In genomic region chr17:4950075-4950756, GRCh38 we compare ENCODE assay signal across 1 cellular context.
TF ChIP-seq lines count a peak whose summit lies in the region.

No MANE protein-coding gene starts in this region.

TF ChIP-seq in HepG2, 621 proteins besides CTCF, POLR2A, EP300 and RAD21 (continued from another document and continues in another):
- TF ChIP-seq ZBTB37 (CRISPR knock-in tag; IDR thresholded peaks at IDR 0.05): peak; percentile 55; the same call in 1 of the 2 replicates
- TF ChIP-seq MEF2D (CRISPR knock-in tag; IDR thresholded peaks at IDR 0.05): 0 out of 2 replicates have a peak, but pooled peaks have one; percentile 52
- 0 out of 2 replicates have a peak, but pooled peaks have one; percentile 49 for TF ChIP-seq ZNF20 (CRISPR knock-in tag; IDR thresholded peaks at IDR 0.05)
- TF ChIP-seq POGK (CRISPR knock-in tag; conservative IDR thresholded peaks at IDR 0.05): no peak; the same call in 1 of the 2 replicates
- peak; percentile 73; the same call in 1 of the 2 replicates for TF ChIP-seq MTF2 (CRISPR knock-in tag; IDR thresholded peaks at IDR 0.05; ENCODE audit: borderline replicate concordance)
- 0 out of 2 replicates have a peak, but pooled peaks have one; percentile 5 for TF ChIP-seq KMT2B (CRISPR knock-in tag; IDR thresholded peaks at IDR 0.05)
- 0 out of 2 replicates have a peak, but pooled peaks have one; percentile 3 for TF ChIP-seq ISX (CRISPR knock-in tag; conservative IDR thresholded peaks at IDR 0.05)
- no peak for TF ChIP-seq ZFP41 (CRISPR knock-in tag; IDR thresholded peaks at IDR 0.05; ENCODE audit: borderline replicate concordance)
- peak; percentile 51; the same call in 1 of the 2 replicates for TF ChIP-seq HIVEP1 (CRISPR knock-in tag; IDR thresholded peaks at IDR 0.05)
- no peak for TF ChIP-seq PBX3 (CRISPR knock-in tag; IDR thresholded peaks at IDR 0.05; ENCODE audit: borderline replicate concordance)
- TF ChIP-seq ZSCAN20 (CRISPR knock-in tag; IDR thresholded peaks at IDR 0.05; ENCODE audit: borderline replicate concordance): peak; percentile 48; the same call in 1 of the 2 replicates
- no peak for TF ChIP-seq THAP7 (CRISPR knock-in tag; IDR thresholded peaks at IDR 0.05)
- peak; percentile 63; the same call in 1 of the 2 replicates for TF ChIP-seq ZBTB7A (CRISPR knock-in tag; IDR thresholded peaks at IDR 0.05)
- peak; percentile 69; the same call in 1 of the 2 replicates for TF ChIP-seq ZNF317 (CRISPR knock-in tag; IDR thresholded peaks at IDR 0.05)
- no peak for TF ChIP-seq CREBL2 (CRISPR knock-in tag; IDR thresholded peaks at IDR 0.05; ENCODE audit: borderline replicate concordance)
- TF ChIP-seq ZNF644 (CRISPR knock-in tag; IDR thresholded peaks at IDR 0.05; ENCODE audit: low read depth): no peak
- TF ChIP-seq MYPOP (CRISPR knock-in tag; IDR thresholded peaks at IDR 0.05): peak; percentile 15; the same call in 1 of the 2 replicates
- TF ChIP-seq ZNF232 (CRISPR knock-in tag; IDR thresholded peaks at IDR 0.05; ENCODE audit: borderline replicate concordance): 0 out of 2 replicates have a peak, but pooled peaks have one; percentile 6
- TF ChIP-seq ZNF230 (CRISPR knock-in tag; IDR thresholded peaks at IDR 0.05): no peak
- TF ChIP-seq SKI (IDR thresholded peaks at IDR 0.05; ENCODE audit: partially characterized antibody): peak; percentile 24
- no peak for TF ChIP-seq ZNF121 (CRISPR knock-in tag; IDR thresholded peaks at IDR 0.05)
- 0 out of 2 replicates have a peak, but pooled peaks have one; percentile 52 for TF ChIP-seq IKZF5 (CRISPR knock-in tag; IDR thresholded peaks at IDR 0.05)
- no peak; the same call in 1 of the 2 replicates for TF ChIP-seq ZFP91 (CRISPR knock-in tag; IDR thresholded peaks at IDR 0.05; ENCODE audit: borderline replicate concordance)
- 0 out of 2 replicates have a peak, but pooled peaks have one; percentile 16 for TF ChIP-seq ZBTB10 (CRISPR knock-in tag; IDR thresholded peaks at IDR 0.05; ENCODE audit: borderline replicate concordance)
- no peak for TF ChIP-seq STAT6 (CRISPR knock-in tag; IDR thresholded peaks at IDR 0.05; ENCODE audit: borderline replicate concordance)
- TF ChIP-seq JUNB (CRISPR knock-in tag; IDR thresholded peaks at IDR 0.05; ENCODE audit: borderline replicate concordance): no peak
- TF ChIP-seq ZNF605 (CRISPR knock-in tag; IDR thresholded peaks at IDR 0.05): peak; percentile 31; the same call in 1 of the 2 replicates
- TF ChIP-seq ZNF709 (CRISPR knock-in tag; IDR thresholded peaks at IDR 0.05): 0 out of 2 replicates have a peak, but pooled peaks have one; percentile 9
- 0 out of 2 replicates have a peak, but pooled peaks have one; percentile 20 for TF ChIP-seq HDAC1 (CRISPR knock-in tag; IDR thresholded peaks at IDR 0.05)
- peak; percentile 81; the same call in 1 of the 2 replicates for TF ChIP-seq RBFOX2 (IDR thresholded peaks at IDR 0.05; ENCODE audit: low read depth, low read length)
- peak; percentile 64; the same call in 1 of the 2 replicates for TF ChIP-seq ZNF414 (CRISPR knock-in tag; IDR thresholded peaks at IDR 0.05)
- peak; percentile 66; the same call in 1 of the 2 replicates for TF ChIP-seq NRL (CRISPR knock-in tag; IDR thresholded peaks at IDR 0.05; ENCODE audit: borderline replicate concordance)
- TF ChIP-seq ZNF776 (CRISPR knock-in tag; IDR thresholded peaks at IDR 0.05): 0 out of 2 replicates have a peak, but pooled peaks have one; percentile 34
- no peak for TF ChIP-seq ZHX1 (CRISPR knock-in tag; IDR thresholded peaks at IDR 0.05; ENCODE audit: low read depth)
- TF ChIP-seq ZNF33A (CRISPR knock-in tag; IDR thresholded peaks at IDR 0.05; ENCODE audit: borderline replicate concordance): 0 out of 2 replicates have a peak, but pooled peaks have one; percentile 10
